Comparison of ENCODE assay signal across 8 cellular contexts in genomic region chr1:233614173-233614742, GRCh38. TPM values are rescaled to one million over a fixed set of nuclear protein-coding genes. Genes with fewer than 3 reads are reported as not detected.
DNase-seq lines count a peak whose midpoint lies in the region; ATAC-seq lines count a peak whose summit lies in the region.

No MANE protein-coding gene starts in this region.

- H3K36me3 ChIP-seq in KOPT-K1 (ENCODE audit: insufficient read depth, low read length): peaks cover 19% of the 10 kb centered on the region

- peaks cover 6% of the 10 kb centered on the region for H3K4me1 Mint-ChIP-seq in stimulated activated naive CD8-positive, alpha-beta T cell treated with anti-CD3 and anti-CD28 coated beads, Interleukin-15, amount 100 ng/mL, for 72 hours

- peaks cover 84% of the 10 kb centered on the region for H3K27me3 Mint-ChIP-seq in stimulated activated naive CD8-positive, alpha-beta T cell treated with anti-CD3 and anti-CD28 coated beads, Interleukin-15, amount 100 ng/mL, for 72 hours

- in situ Hi-C loops in Caki2 (cut with HindIII; ENCODE audit: low pct_unique_long_range_greater_than_20kb, low sequenced_read_pairs) (no loop called here), T47D (cut with HindIII; ENCODE audit: low pct_unique_long_range_greater_than_20kb, low sequenced_read_pairs) (no loop called here)

- H3K9me3 ChIP-seq in KOPT-K1 (ENCODE audit: insufficient read depth, low read length, poor library complexity, severe bottlenecking): no peaks in the 10 kb centered on the region

- H3K27ac Mint-ChIP-seq in stimulated activated naive CD8-positive, alpha-beta T cell treated with anti-CD3 and anti-CD28 coated beads, Interleukin-15, amount 100 ng/mL, for 72 hours: no peak overlapping the region

- H3K4me3 Mint-ChIP-seq in stimulated activated naive CD8-positive, alpha-beta T cell treated with anti-CD3 and anti-CD28 coated beads, Interleukin-15, amount 100 ng/mL, for 72 hours: peak overlapping the region; percentile 24 to 67

- ATAC-seq in GM19324 (IDR thresholded peaks at IDR 0.05; ENCODE audit: low FRiP score, unreplicated experiment): peak; percentile 49
- peak; percentile 54 for ATAC-seq in stimulated activated naive CD8-positive, alpha-beta T cell treated with anti-CD3 and anti-CD28 coated beads, Interleukin-15, amount 100 ng/mL, for 72 hours
- ATAC-seq in HG02840 (IDR thresholded peaks at IDR 0.05; ENCODE audit: low FRiP score, unreplicated experiment): no peak
- no peak for ATAC-seq in HG03097 (IDR thresholded peaks at IDR 0.05; ENCODE audit: low FRiP score, unreplicated experiment)

- H3K9me3 Mint-ChIP-seq in stimulated activated naive CD8-positive, alpha-beta T cell treated with anti-CD3 and anti-CD28 coated beads, Interleukin-15, amount 100 ng/mL, for 72 hours: no peaks in the 10 kb centered on the region

- peak overlapping the region; percentile 94 for H3K27ac ChIP-seq in KOPT-K1 (ENCODE audit: low read depth, low read length, poor library complexity, severe bottlenecking)

- DNase-seq in Caki2 (ENCODE audit: low read depth): peak; percentile 68
- DNase-seq in T47D (ENCODE audit: low read depth in 1 of 2, low spot score in 1 of 2): peak; percentile 44 to 54
- peak; percentile 81 for DNase-seq in islet precursor cell
- DNase-seq in stimulated activated naive CD8-positive, alpha-beta T cell treated with anti-CD3 and anti-CD28 coated beads, Interleukin-15, amount 100 ng/mL, for 72 hours: peak; percentile 8 to 10

RNA-seq across cellular contexts. Expression of gene KCNK1, which starts 0.4 kb away (rescaled TPM):
- total RNA-seq in Caki2 (2014; rRNA removed; shearing (Covaris generic); ENCODE audit: low replicate concordance): 36.3 and 39.1 TPM in 2 replicates

Comparison
In these comparisons a context has a peak if more than half of its experiments do, and no peak if none do; other contexts are left out.
1. DNase-seq: peak in every context shown above with its lines; median percentile 81 in islet precursor cell; 68 in Caki2; 49 in T47D; 9 in stimulated activated naive CD8-positive, alpha-beta T cell treated with anti-CD3 and anti-CD28 coated beads, Interleukin-15, amount 100 ng/mL, for 72 hours.
2. ATAC-seq: peak in GM19324 (single experiment) and stimulated activated naive CD8-positive, alpha-beta T cell treated with anti-CD3 and anti-CD28 coated beads, Interleukin-15, amount 100 ng/mL, for 72 hours (single experiment); none in HG02840 (single experiment) and HG03097 (single experiment).